ENCODE assay signal across 11 cellular contexts in genomic region chr19:47240561-47240960, GRCh38. TPM values are rescaled to one million over a fixed set of nuclear protein-coding genes. Genes with fewer than 3 reads are reported as not detected.
DNase-seq lines count a peak whose midpoint lies in the region; ATAC-seq, FAIRE-seq and TF ChIP-seq lines count a peak whose summit lies in the region.
"Had no signal": no experiment of that assay in that cellular context is flagged by ENCODE, and none has a peak within 500 bp of the region (broad histone marks: within the 10 kb centered on the region; RNA-seq: fewer than 3 reads in every experiment).

No MANE protein-coding gene starts in this region.

- H3K56ac ChIP-seq in H1 (replicated peaks; ENCODE audit: insufficient read length, low read depth, low read length): no peak overlapping the region

- TF ChIP-seq EP300 in H1 (IDR thresholded peaks at IDR 0.05; ENCODE audit: borderline replicate concordance in 1 of 2, low read depth in 2 of 2, low read length in 2 of 2) (no peak), esophagus muscularis mucosa (IDR thresholded peaks at IDR 0.05) (no peak)

- H3K27me3 Mint-ChIP-seq in CD8-positive, alpha-beta T cell (ENCODE audit: low read depth): no peaks in the 10 kb centered on the region
- H3K27me3 Mint-ChIP-seq in neural progenitor cell (ENCODE audit: insufficient read depth, low read depth): peaks cover 30% of the 10 kb centered on the region

- H3K79me2 ChIP-seq in KMS-11 (ENCODE audit: insufficient read depth, low read depth) (no peaks in the 10 kb centered on the region), H1 (ENCODE audit: control insufficient read depth in 1 of 2, insufficient read depth in 2 of 2, low read length in 2 of 2) (no peaks in the 10 kb centered on the region; a peak in 1 of 4 replicates), neural progenitor cell (ENCODE audit: low read depth) (no peaks in the 10 kb centered on the region)

- no peak for TF ChIP-seq CTCF in CD8-positive, alpha-beta T cell (IDR thresholded peaks at IDR 0.05)
- TF ChIP-seq CTCF in KMS-11 (conservative IDR thresholded peaks at IDR 0.05; ENCODE audit: low read depth, low read length) (no peak), H1 (IDR thresholded peaks at IDR 0.05; ENCODE audit: control extremely low read depth in 1 of 3, insufficient read depth in 1 of 3, low read depth in 1 of 3, low read length in 3 of 3) (no peak), neural progenitor cell (IDR thresholded peaks at IDR 0.05) (no peak), esophagus muscularis mucosa (IDR thresholded peaks at IDR 0.05) (no peak)

- POLR2A ChIA-PET in CD8-positive, alpha-beta T cell (lab: Charles Lee): interaction anchor here (1.9 to 2.2 kb wide), 2 partner anchors 14 to 86 kb away, joined by 7 to 9 read pairs; no protein-coding TSS in a partner anchor
- POLR2A ChIA-PET in H1 (lab: Charles Lee; ENCODE audit: partially characterized antibody): interaction anchor here (0.6 to 5.0 kb wide), 6 partner anchors 14 to 127 kb away, joined by 3 to 66 read pairs (median 4); partner anchors contain the start of genes CCDC9 and ZC3H4

- no peak overlapping the region for H2BK20ac ChIP-seq in H1 (ENCODE audit: low read length)

- peaks cover 55% of the 10 kb centered on the region for H3F3A ChIP-seq in neural progenitor cell (ENCODE audit: low read depth)

- peaks cover 3% of the 10 kb centered on the region; the same call in 1 of the 2 replicates for H3K79me1 ChIP-seq in H1 (ENCODE audit: low read depth, low read length)

- H2AFZ ChIP-seq in KMS-11 (ENCODE audit: low read depth) (0 out of 2 replicates have a peak overlapping the region, but pooled peaks have one; percentile 39), H1 (ENCODE audit: low read length) (no peak overlapping the region), neural progenitor cell (replicated peaks) (no peak overlapping the region)

- peak overlapping the region; percentile 23 for H2BK120ac ChIP-seq in H1 (replicated peaks; ENCODE audit: low read depth, low read length)

- H3K36me3 Mint-ChIP-seq in CD8-positive, alpha-beta T cell: no peaks in the 10 kb centered on the region
- no peaks in the 10 kb centered on the region for H3K36me3 Mint-ChIP-seq in neural progenitor cell

- H3K14ac ChIP-seq in H1 (ENCODE audit: insufficient read length): no peak overlapping the region

- FAIRE-seq in H1 (lab: Jason Lieb, UNC): no peak

- peaks cover 21% of the 10 kb centered on the region for H3K23me2 ChIP-seq in H1 (ENCODE audit: low read depth, low read length)

- CTCF ChIA-PET in CD8-positive, alpha-beta T cell (lab: Charles Lee): interaction anchor here (1.6 kb wide), 1 partner anchor 30 kb away, joined by 4 read pairs; no protein-coding TSS in a partner anchor
- CTCF ChIA-PET in H1 (lab: Charles Lee; ENCODE audit: partially characterized antibody): interaction anchor here (1.2 to 1.6 kb wide), 2 partner anchors 13 to 29 kb away, joined by 3 to 7 read pairs; no protein-coding TSS in a partner anchor

- peak overlapping the region; percentile 70 for H3K4ac ChIP-seq in H1 (replicated peaks; ENCODE audit: insufficient read length, low read depth, low read length)

- H3K4me2 ChIP-seq in KMS-11: peak overlapping the region; percentile 61; the same call in 1 of the 2 replicates
- peak overlapping the region; percentile 64 to 91 for H3K4me2 ChIP-seq in H1 (ENCODE audit: insufficient read depth in 1 of 2, low read depth in 2 of 2, low read length in 2 of 2)
- peak overlapping the region; percentile 43 for H3K4me2 ChIP-seq in neural progenitor cell

- no peak overlapping the region for H3K27ac Mint-ChIP-seq in CD8-positive, alpha-beta T cell
- no peak overlapping the region for H3K27ac Mint-ChIP-seq in neural progenitor cell
- H3K27ac Mint-ChIP-seq: dendritic cell treated with granulocyte-macrophage colony-stimulating factor and Interleukin-4, amounts not matched to agents 40 ng/mL and 50 ng/mL, for 4 days had no signal

- no peak overlapping the region; the same call in 1 of the 2 replicates for H4K8ac ChIP-seq in H1 (ENCODE audit: extremely low read depth, insufficient read depth, low read length)

- no peaks in the 10 kb centered on the region for H3K36me3 ChIP-seq in CD8-positive, alpha-beta T cell (ENCODE audit: insufficient read depth, low read length)
- no peaks in the 10 kb centered on the region for H3K36me3 ChIP-seq in KMS-11 (ENCODE audit: insufficient read depth)
- H3K36me3 ChIP-seq in H1 (ENCODE audit: control insufficient read depth in 2 of 4, insufficient read depth in 4 of 4, low read length in 3 of 4): no peaks in the 10 kb centered on the region
- no peaks in the 10 kb centered on the region for H3K36me3 ChIP-seq in neural progenitor cell
- H3K36me3 ChIP-seq in esophagus muscularis mucosa: no peaks in the 10 kb centered on the region
- H3K36me3 ChIP-seq: gastroesophageal sphincter had no signal

- peaks cover 51% of the 10 kb centered on the region for H3K4me1 ChIP-seq in CD8-positive, alpha-beta T cell (ENCODE audit: insufficient read depth, low read length)
- H3K4me1 ChIP-seq in KMS-11 (ENCODE audit: low read depth, poor library complexity, severe bottlenecking) (peaks cover 42% of the 10 kb centered on the region), H1 (replicated peaks in 1 of 4; ENCODE audit: control insufficient read depth in 3 of 4, insufficient read depth in 4 of 4, low read length in 3 of 4) (peaks cover 8 to 25% (median 20%) of the 10 kb centered on the region in 4 experiments), neural progenitor cell (peaks cover 12% of the 10 kb centered on the region), esophagus muscularis mucosa (peaks cover 33 to 54% (median 49%) of the 10 kb centered on the region in 4 donors)

- H3K27ac ChIP-seq in CD8-positive, alpha-beta T cell (ENCODE audit: low read depth, low read length): no peak overlapping the region
- H3K27ac ChIP-seq in KMS-11 (no peak overlapping the region), H1 (ENCODE audit: low read depth, low read length) (no peak overlapping the region), neural progenitor cell (no peak overlapping the region), esophagus muscularis mucosa (replicated peaks in 1 of 4) (peak overlapping the region in 1 of 4 donors; percentile 28)

- no peak overlapping the region for H4K91ac ChIP-seq in H1 (replicated peaks; ENCODE audit: insufficient read length, low read length)

- H2BK12ac ChIP-seq in H1 (ENCODE audit: low read depth, low read length): peak overlapping the region; percentile 60; the same call in 1 of the 2 replicates

- H3K9ac ChIP-seq in KMS-11: no peak overlapping the region; the same call in 1 of the 2 replicates
- H3K9ac ChIP-seq in H1 (replicated peaks in 1 of 4; ENCODE audit: extremely low read depth in 1 of 4, low read depth in 3 of 4, low read length in 3 of 4): peak overlapping the region in 1 of 4 experiments; percentile 13; a peak in 1 of 7 replicates
- no peak overlapping the region for H3K9ac ChIP-seq in neural progenitor cell

- no peak for TF ChIP-seq POLR2A in H1 (IDR thresholded peaks at IDR 0.05; ENCODE audit: control extremely low read depth in 1 of 2, low read depth in 2 of 2, low read length in 2 of 2)
- no peak for TF ChIP-seq POLR2A in esophagus muscularis mucosa (IDR thresholded peaks at IDR 0.05; ENCODE audit: low read depth)

- no peaks in the 10 kb centered on the region for H3K27me3 ChIP-seq in CD8-positive, alpha-beta T cell (ENCODE audit: insufficient read depth, low read length)
- H3K27me3 ChIP-seq in KMS-11 (ENCODE audit: insufficient read depth, low read depth) (peaks cover 31% of the 10 kb centered on the region), H1 (replicated peaks in 1 of 4; ENCODE audit: control insufficient read depth in 3 of 4, extremely low read depth in 1 of 4, insufficient read depth in 3 of 4, low read length in 3 of 4) (peaks cover 0 to 30% (median 27%) of the 10 kb centered on the region in 4 experiments; a peak in 6 of 7 replicates), neural progenitor cell (peaks cover 44% of the 10 kb centered on the region), esophagus muscularis mucosa (no peaks in the 10 kb centered on the region)
- H3K27me3 ChIP-seq: gastroesophageal sphincter had no signal

- H4K5ac ChIP-seq in H1 (ENCODE audit: insufficient read length, low read depth, low read length): no peak overlapping the region

- WGBS in H1 (ENCODE audit: extremely low coverage in 1 of 2, insufficient coverage in 1 of 2, insufficient read length in 1 of 2, insufficient replicate concordance in 2 of 2, low coverage in 1 of 2, low lambda C conversion rate in 2 of 2, missing lambda C conversion rate in 1 of 2), 2 experiments: 60% methylated on average over 6 of the region's 6 CpGs; no CpG with 5 or more reads in 1 of the 2 experiments
- no CpG with 5 or more reads among the region's 6 CpGs for WGBS in esophagus muscularis mucosa

- H2BK5ac ChIP-seq in H1 (ENCODE audit: low read depth, low read length): no peak overlapping the region

- intact Hi-C loops in CD8-positive, alpha-beta T cell (cut with DNase I, micrococcal nuclease): loop anchor here in 1 of 2 experiments (1.0 kb wide), 1 partner anchor 9 kb away; the partner anchor contains the start of gene BBC3
- intact Hi-C loops in esophagus muscularis mucosa (cut with DNase I): no loop called here

- H3K18ac ChIP-seq in H1 (ENCODE audit: extremely low read depth, low read length): peak overlapping the region; percentile 87

- no peak overlapping the region for H3K23ac ChIP-seq in H1 (ENCODE audit: insufficient read length)

- no peaks in the 10 kb centered on the region for H3K9me3 ChIP-seq in CD8-positive, alpha-beta T cell (ENCODE audit: low read length)
- H3K9me3 ChIP-seq in H1 (ENCODE audit: insufficient read depth in 2 of 2, low read depth in 1 of 2, low read length in 1 of 2) (peaks cover 0 to 5% of the 10 kb centered on the region in 2 experiments; a peak in 2 of 4 replicates), neural progenitor cell (ENCODE audit: low read depth) (no peaks in the 10 kb centered on the region), esophagus muscularis mucosa (no peaks in the 10 kb centered on the region)
- H3K9me3 ChIP-seq: gastroesophageal sphincter had no signal

- ATAC-seq in CD8-positive, alpha-beta T cell: no peak

- peaks cover 36% of the 10 kb centered on the region for H3K4me1 Mint-ChIP-seq in CD8-positive, alpha-beta T cell (ENCODE audit: low read depth)
- peaks cover 20% of the 10 kb centered on the region for H3K4me1 Mint-ChIP-seq in neural progenitor cell

- TF ChIP-seq RAD21 in H1 (IDR thresholded peaks at IDR 0.05 in 1 of 2, conservative IDR thresholded peaks at IDR 0.05 in 1 of 2; ENCODE audit: low read depth in 2 of 2, low read length in 2 of 2): no peak

- H4K20me1 ChIP-seq in KMS-11 (ENCODE audit: insufficient read depth): no peaks in the 10 kb centered on the region
- H4K20me1 ChIP-seq in H1 (replicated peaks in 1 of 2; ENCODE audit: control insufficient read depth in 1 of 2, insufficient read depth in 2 of 2, low read length in 2 of 2): peaks cover 4 to 18% of the 10 kb centered on the region in 2 experiments
- no peaks in the 10 kb centered on the region for H4K20me1 ChIP-seq in neural progenitor cell (ENCODE audit: low read depth)

- peak overlapping the region; percentile 72; the same call in 1 of the 2 replicates for H2BK15ac ChIP-seq in H1 (ENCODE audit: low read length)

- H3K4me3 ChIP-seq in CD8-positive, alpha-beta T cell (ENCODE audit: low read depth, low read length): no peak overlapping the region
- no peak overlapping the region for H3K4me3 ChIP-seq in KMS-11 (IDR thresholded peaks at IDR 0.05; ENCODE audit: insufficient read depth, low read depth, low read length)
- peak overlapping the region in 1 of 4 experiments; percentile 31; a peak in 2 of 8 replicates for H3K4me3 ChIP-seq in H1 (ENCODE audit: extremely low read depth in 1 of 4, insufficient read depth in 2 of 4, low read depth in 3 of 4, low read length in 4 of 4)
- H3K4me3 ChIP-seq in neural progenitor cell: no peak overlapping the region
- no peak overlapping the region for H3K4me3 ChIP-seq in esophagus muscularis mucosa

- peak overlapping the region; percentile 70; the same call in 1 of the 2 replicates for H2AK5ac ChIP-seq in H1 (ENCODE audit: low read depth, low read length)

- DNase-seq in CD8-positive, alpha-beta T cell: no peak
- no peak for DNase-seq in H1 (ENCODE audit: low read depth in 1 of 2, low spot score in 2 of 2)
- no peak for DNase-seq in neural progenitor cell (ENCODE audit: low spot score)
- DNase-seq in hepatic stellate cell (ENCODE audit: low spot score): no peak
- no peak for DNase-seq in activated CD8-positive, alpha-beta memory T cell treated with anti-CD3 and anti-CD28 coated beads for 24 hours
- no peak for DNase-seq in esophagus muscularis mucosa (ENCODE audit: extremely low spot score)
- DNase-seq in hypothalamus (lab: John Stamatoyannopoulos, UW): no peak
- DNase-seq: NCI-H2081 treated with DMSO at 0.1 percent for 48 hours had no signal

- H3K4me3 Mint-ChIP-seq in CD8-positive, alpha-beta T cell: peak overlapping the region; percentile 45
- H3K4me3 Mint-ChIP-seq in neural progenitor cell: peak overlapping the region; percentile 69
- H3K4me3 Mint-ChIP-seq: dendritic cell treated with granulocyte-macrophage colony-stimulating factor and Interleukin-4, amounts not matched to agents 40 ng/mL and 50 ng/mL, for 4 days had no signal

- no peaks in the 10 kb centered on the region for H3K9me3 Mint-ChIP-seq in CD8-positive, alpha-beta T cell
- no peaks in the 10 kb centered on the region for H3K9me3 Mint-ChIP-seq in neural progenitor cell
- H3K9me3 Mint-ChIP-seq: dendritic cell treated with granulocyte-macrophage colony-stimulating factor and Interleukin-4, amounts not matched to agents 40 ng/mL and 50 ng/mL, for 4 days had no signal

RNA-seq across cellular contexts. Expression of gene BBC3, which starts 9.6 kb away (rescaled TPM):
- total RNA-seq in CD8-positive, alpha-beta T cell: 10 to 100 TPM; 29.3 to 30.2 TPM
- 21.6 and 23.3 TPM in 2 replicates for total RNA-seq in H1 (2021; fragmentation: NEBNext Ultra II Directional; extraction: Animal tissue kit (Norgen Biotek cat#: 25700))
- polyA plus RNA-seq in H1 (2011; rRNA removed): 13.2 and 26.4 TPM in 2 replicates
- 17.9 TPM for polyA plus RNA-seq in H1 (2011; cell fraction: cytosol; rRNA removed)
- 24.4 TPM for polyA plus RNA-seq in H1 (2011; cell fraction: nucleus; rRNA removed)
- 21.4 to 25.1 TPM (median 23.4 TPM) in 4 replicates for polyA plus RNA-seq in H1 (2012, experiment 1 of 2)
- 18.5 TPM for polyA plus RNA-seq in H1 (2012, experiment 2 of 2)
- 7.7 TPM for polyA plus RNA-seq in H1 (2013, experiment 1 of 2)
- 7.8 TPM for polyA plus RNA-seq in H1 (2013, experiment 2 of 2)
- 3.1 and 5.8 TPM in 2 replicates for polyA minus RNA-seq in H1 (2011; rRNA and poly(A)+ RNA removed)
- polyA minus RNA-seq in H1 (2011; cell fraction: cytosol; rRNA and poly(A)+ RNA removed): 18.3 TPM
- 17.6 TPM for polyA minus RNA-seq in H1 (2011; cell fraction: nucleus; rRNA and poly(A)+ RNA removed)
- total RNA-seq in neural progenitor cell (ENCODE audit: low replicate concordance): 2.8 and 19.1 TPM in 2 replicates
- 10 to 100 TPM in 2 of 4 donors, 1 to 10 TPM in 2; 5.0 to 21.3 (median 11.5) TPM for total RNA-seq in esophagus muscularis mucosa

RNA-seq across cellular contexts. Expression of gene CCDC9, which starts 15.8 kb away (rescaled TPM):
- 10 to 100 TPM; 53.7 to 59.0 TPM for total RNA-seq in CD8-positive, alpha-beta T cell
- 25.7 and 29.8 TPM in 2 replicates for total RNA-seq in H1 (2021; fragmentation: NEBNext Ultra II Directional; extraction: Animal tissue kit (Norgen Biotek cat#: 25700))
- 3.7 and 7.0 TPM in 2 replicates for polyA plus RNA-seq in H1 (2011; rRNA removed)
- 8.7 TPM for polyA plus RNA-seq in H1 (2011; cell fraction: cytosol; rRNA removed)
- polyA plus RNA-seq in H1 (2011; cell fraction: nucleus; rRNA removed): 11.6 TPM
- polyA plus RNA-seq in H1 (2012, experiment 1 of 2): 18.0 to 31.1 TPM (median 28.0 TPM) in 4 replicates
- 17.9 TPM for polyA plus RNA-seq in H1 (2012, experiment 2 of 2)
- 13.5 TPM for polyA plus RNA-seq in H1 (2013, experiment 1 of 2)
- 12.8 TPM for polyA plus RNA-seq in H1 (2013, experiment 2 of 2)
- polyA minus RNA-seq in H1 (2011; rRNA and poly(A)+ RNA removed): 2.9 and 3.3 TPM in 2 replicates
- polyA minus RNA-seq in H1 (2011; cell fraction: cytosol; rRNA and poly(A)+ RNA removed): 4.3 TPM
- polyA minus RNA-seq in H1 (2011; cell fraction: nucleus; rRNA and poly(A)+ RNA removed): 5.3 TPM
- total RNA-seq in neural progenitor cell (ENCODE audit: low replicate concordance): 3.4 and 16.0 TPM in 2 replicates
- 10 to 100 TPM; 22.4 to 30.6 (median 25.5) TPM for total RNA-seq in esophagus muscularis mucosa

RNA-seq across cellular contexts. Expression of gene INAFM1, which starts 34.1 kb away (rescaled TPM):
- total RNA-seq in CD8-positive, alpha-beta T cell: 10 to 100 TPM; 12.4 to 14.7 TPM
- 3.4 and 4.4 TPM in 2 replicates for total RNA-seq in H1 (2021; fragmentation: NEBNext Ultra II Directional; extraction: Animal tissue kit (Norgen Biotek cat#: 25700))
- 2.6 and 3.9 TPM in 2 replicates for polyA plus RNA-seq in H1 (2011; rRNA removed)
- 1.9 TPM for polyA plus RNA-seq in H1 (2011; cell fraction: cytosol; rRNA removed)
- 4.5 TPM for polyA plus RNA-seq in H1 (2011; cell fraction: nucleus; rRNA removed)
- 3.1 to 5.1 TPM (median 4.6 TPM) in 4 replicates for polyA plus RNA-seq in H1 (2012, experiment 1 of 2)
- polyA plus RNA-seq in H1 (2012, experiment 2 of 2): 1.00 TPM
- 4.0 TPM for polyA plus RNA-seq in H1 (2013, experiment 1 of 2)
- 4.1 TPM for polyA plus RNA-seq in H1 (2013, experiment 2 of 2)
- polyA minus RNA-seq in H1 (2011; rRNA and poly(A)+ RNA removed): 0.59 TPM in 1 of 2 replicates, not detected in the other
- 1.2 TPM for polyA minus RNA-seq in H1 (2011; cell fraction: cytosol; rRNA and poly(A)+ RNA removed)
- 1.9 TPM for polyA minus RNA-seq in H1 (2011; cell fraction: nucleus; rRNA and poly(A)+ RNA removed)
- 3.7 TPM in 1 of 2 replicates, not detected in the other for total RNA-seq in neural progenitor cell (ENCODE audit: low replicate concordance)
- total RNA-seq in esophagus muscularis mucosa: 10 to 100 TPM; 12.5 to 17.4 (median 16.9) TPM
